Comparison of ENCODE assay signal across 22 cellular contexts in genomic region chr5:87359106-87359505, GRCh38.
"Had no signal": no experiment of that assay in that cellular context is flagged by ENCODE, and none has a peak within 500 bp of the region (broad histone marks: within the 10 kb centered on the region; RNA-seq: fewer than 3 reads in every experiment).

No MANE protein-coding gene starts in this region.

- DNase-seq: KBM-7, MV-4-11, NCI-H1048, NCI-H1105, NCI-H1417, NCI-H146, NCI-H1694 treated with DMSO at 0.1 percent for 48 hours, NCI-H1930, NCI-H2081 treated with DMSO at 0.1 percent for 48 hours, NCI-H2171, NCI-H226, NCI-H446, NCI-H510A, NCI-H524 treated with DMSO at 0.1 percent for 48 hours, NCI-H69, NCI-H774, PC-3, SHP77, SK-N-SH, SW 1271 had no signal

- ATAC-seq: Panc1, PC-3 had no signal

- H3K27ac ChIP-seq: RWPE1 had no signal

- H3K4me2 ChIP-seq: SK-N-SH had no signal

- H3K9me2 ChIP-seq: SK-N-SH had no signal
